9 cellular contexts compared by ENCODE assay signal in the genomic region with DNA sequence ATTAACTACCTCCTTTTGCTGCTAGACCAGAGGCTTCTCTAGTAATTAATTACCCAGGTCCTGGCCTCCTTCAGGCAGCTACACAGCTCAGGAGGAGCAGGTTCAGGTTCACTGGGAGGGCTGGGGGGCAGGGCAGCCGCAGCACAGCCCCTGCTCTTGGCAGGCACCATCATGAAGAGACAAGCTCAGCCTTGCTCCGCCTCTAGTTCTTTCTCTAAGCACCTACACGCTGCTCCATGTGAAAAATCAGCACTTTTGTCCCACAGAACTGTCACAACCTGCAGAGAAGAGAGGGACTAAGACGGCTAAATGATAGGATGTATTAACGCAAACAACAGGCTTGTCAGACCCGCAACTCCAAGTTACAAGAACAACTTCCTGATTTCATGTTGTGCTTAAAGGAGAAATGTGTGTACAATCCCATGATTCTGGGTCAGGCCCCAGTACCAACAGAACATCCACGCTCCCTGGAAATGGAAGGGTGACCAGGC. TPM values are rescaled to one million over a fixed set of nuclear protein-coding genes. Genes with fewer than 3 reads are reported as not detected.
DNase-seq lines count a peak whose midpoint lies in the region; ATAC-seq, FAIRE-seq and TF ChIP-seq lines count a peak whose summit lies in the region.
"Had no signal": no experiment of that assay in that cellular context is flagged by ENCODE, and none has a peak within 500 bp of the region (broad histone marks: within the 10 kb centered on the region; RNA-seq: fewer than 3 reads in every experiment).

No MANE protein-coding gene starts in this region.

- intact Hi-C loops in psoas muscle (cut with DNase I): no loop called here

- ATAC-seq in psoas muscle: peak in 2 of 4 donors; percentile 43 to 50
- no peak for ATAC-seq in GM19035 (IDR thresholded peaks at IDR 0.05; ENCODE audit: unreplicated experiment)
- ATAC-seq in HG03457 (IDR thresholded peaks at IDR 0.05; ENCODE audit: unreplicated experiment): no peak

- no peak overlapping the region for H3K4me3 ChIP-seq in psoas muscle

- no peak overlapping the region for H3K27ac ChIP-seq in epithelial cell of prostate
- peak overlapping the region; percentile 27 for H3K27ac ChIP-seq in psoas muscle

- peak; percentile 60 for FAIRE-seq in GM19239 (lab: Jason Lieb, UNC)
- FAIRE-seq: colon had no signal

- H3K36me3 ChIP-seq in psoas muscle (ENCODE audit: insufficient read depth in 1 of 2, low read depth in 1 of 2): no peaks in the 10 kb centered on the region

- no peak for TF ChIP-seq CTCF in psoas muscle (IDR thresholded peaks at IDR 0.05)

- WGBS in psoas muscle, 3 donors: 64 to 73% (median 67%) methylated on average over 7 of the region's 7 CpGs

- no peaks in the 10 kb centered on the region for H3K27me3 ChIP-seq in psoas muscle (ENCODE audit: insufficient read depth in 3 of 3, low read length in 2 of 3)

- H3K4me1 ChIP-seq in psoas muscle: peaks cover 41% of the 10 kb centered on the region

- no peaks in the 10 kb centered on the region for H3K9me3 ChIP-seq in psoas muscle

- DNase-seq in GM19239 (ENCODE audit: insufficient read length, low spot score) (no peak), NCI-H2196 treated with DMSO at 0.1 percent for 48 hours (lab: John Stamatoyannopoulos, UW; ENCODE audit: unreplicated experiment) (peak; percentile 26), epithelial cell of prostate (ENCODE audit: low read depth, low spot score) (peak; percentile 31), psoas muscle (no peak), NCI-H2081 (lab: John Stamatoyannopoulos, UW) (no peak)
- DNase-seq in stimulated activated CD4-positive, alpha-beta T cell treated with anti-CD3 and anti-CD28 coated beads, Interleukin-4, amount 100 ng/mL, for 4 hours: no peak

RNA-seq across cellular contexts. Expression of a gene that starts 53.4 kb away (rescaled TPM):
- 10 to 100 TPM; 49.1 to 71.6 (median 58.1) TPM for total RNA-seq in psoas muscle
- 10 to 100 TPM; 39.5 to 70.9 (median 66.1) TPM for polyA plus RNA-seq in psoas muscle

Comparison
In these comparisons a context has a peak if more than half of its experiments do, and no peak if none do; other contexts are left out.
1. DNase-seq: peak in NCI-H2196 treated with DMSO at 0.1 percent for 48 hours (single experiment) and epithelial cell of prostate (single experiment); none in GM19239 (single experiment), psoas muscle (0 of 2), NCI-H2081 (0 of 2) and stimulated activated CD4-positive, alpha-beta T cell treated with anti-CD3 and anti-CD28 coated beads, Interleukin-4, amount 100 ng/mL, for 4 hours (0 of 2).